ENCODE assay signal across 22 cellular contexts in genomic region chr6:81897793-81898192, GRCh38.
"Had no signal": no experiment of that assay in that cellular context is flagged by ENCODE, and none has a peak within 500 bp of the region (broad histone marks: within the 10 kb centered on the region; RNA-seq: fewer than 3 reads in every experiment).

No MANE protein-coding gene starts in this region.

- H3K27ac Mint-ChIP-seq: activated CD4-positive, alpha-beta memory T cell treated with anti-CD3 and anti-CD28 coated beads, Interleukin-2, amount 10 ng/mL, durations not matched to agents 7 days and 5 days; activated CD4-positive, alpha-beta T cell treated with anti-CD3 and anti-CD28 coated beads, Interleukin-2, amount 10 ng/mL, durations not matched to agents 24 days and 14 days; activated naive CD4-positive, alpha-beta T cell treated with anti-CD3 and anti-CD28 coated beads for 36 hours; activated naive CD8-positive, alpha-beta T cell treated with anti-CD3 and anti-CD28 coated beads, Interleukin-2, amount 10 ng/mL, durations not matched to agents 7 days and 5 days; activated T-cell treated with anti-CD3 and anti-CD28 coated beads, Interleukin-2, amount 50 U/mL, for 72 hours; memory B cell; nephron progenitor cell; stimulated activated effector memory CD8-positive, alpha-beta T cell treated with anti-CD3 and anti-CD28 coated beads, Interleukin-12 subunit alpha, Interleukin-12 subunit beta, amount 100 ng/mL, for 72 hours; stimulated activated naive CD8-positive, alpha-beta T cell treated with anti-CD3 and anti-CD28 coated beads, Interleukin-15, amount 100 ng/mL, for 72 hours; T-helper 17 cell had no signal

- H3K4me3 ChIP-seq: gastrocnemius medialis, tibial artery had no signal

- H3K36me3 Mint-ChIP-seq: activated naive CD8-positive, alpha-beta T cell treated with anti-CD3 and anti-CD28 coated beads, Interleukin-2, amount 10 ng/mL, durations not matched to agents 7 days and 5 days; memory B cell; stimulated activated effector memory CD8-positive, alpha-beta T cell treated with anti-CD3 and anti-CD28 coated beads, Interleukin-12 subunit alpha, Interleukin-12 subunit beta, amount 100 ng/mL, for 72 hours had no signal

- H3K27ac ChIP-seq: gastrocnemius medialis, parathyroid adenoma had no signal

- H3K4me1 Mint-ChIP-seq: activated CD4-positive, alpha-beta memory T cell treated with anti-CD3 and anti-CD28 coated beads, Interleukin-2, amount 10 ng/mL, durations not matched to agents 7 days and 5 days; activated CD4-positive, alpha-beta T cell treated with anti-CD3 and anti-CD28 coated beads, Interleukin-2, amount 10 ng/mL, durations not matched to agents 24 days and 14 days; activated naive CD8-positive, alpha-beta T cell treated with anti-CD3 and anti-CD28 coated beads, Interleukin-2, amount 10 ng/mL, durations not matched to agents 7 days and 5 days; memory B cell; nephron progenitor cell; stimulated activated effector memory CD8-positive, alpha-beta T cell treated with anti-CD3 and anti-CD28 coated beads, Interleukin-12 subunit alpha, Interleukin-12 subunit beta, amount 100 ng/mL, for 72 hours; stimulated activated naive CD8-positive, alpha-beta T cell treated with anti-CD3 and anti-CD28 coated beads, Interleukin-15, amount 100 ng/mL, for 72 hours; T-helper 17 cell had no signal

- H3K4me1 ChIP-seq: parathyroid adenoma had no signal

- H3K4me3 Mint-ChIP-seq: activated CD4-positive, alpha-beta memory T cell treated with anti-CD3 and anti-CD28 coated beads, Interleukin-2, amount 10 ng/mL, durations not matched to agents 7 days and 5 days; activated CD4-positive, alpha-beta T cell treated with anti-CD3 and anti-CD28 coated beads, Interleukin-2, amount 10 ng/mL, durations not matched to agents 24 days and 14 days; activated naive CD4-positive, alpha-beta T cell treated with anti-CD3 and anti-CD28 coated beads for 36 hours; activated naive CD8-positive, alpha-beta T cell treated with anti-CD3 and anti-CD28 coated beads, Interleukin-2, amount 10 ng/mL, durations not matched to agents 7 days and 5 days; activated T-cell treated with anti-CD3 and anti-CD28 coated beads, Interleukin-2, amount 50 U/mL, for 72 hours; memory B cell; nephron progenitor cell; stimulated activated effector memory CD8-positive, alpha-beta T cell treated with anti-CD3 and anti-CD28 coated beads, Interleukin-12 subunit alpha, Interleukin-12 subunit beta, amount 100 ng/mL, for 72 hours; stimulated activated naive CD8-positive, alpha-beta T cell treated with anti-CD3 and anti-CD28 coated beads, Interleukin-15, amount 100 ng/mL, for 72 hours; T-helper 17 cell had no signal

- H3K36me3 ChIP-seq: gastrocnemius medialis, tibial artery had no signal

- H2AFZ ChIP-seq: parathyroid adenoma had no signal

- H3K27me3 Mint-ChIP-seq: activated CD4-positive, alpha-beta memory T cell treated with anti-CD3 and anti-CD28 coated beads, Interleukin-2, amount 10 ng/mL, durations not matched to agents 7 days and 5 days; activated CD4-positive, alpha-beta T cell treated with anti-CD3 and anti-CD28 coated beads, Interleukin-2, amount 10 ng/mL, durations not matched to agents 24 days and 14 days; memory B cell; stimulated activated naive CD8-positive, alpha-beta T cell treated with anti-CD3 and anti-CD28 coated beads, Interleukin-15, amount 100 ng/mL, for 72 hours; T-helper 17 cell had no signal

- H3K27me3 ChIP-seq: gastrocnemius medialis, tibial artery had no signal

- H3K9me3 ChIP-seq: gastrocnemius medialis had no signal

- ATAC-seq: activated CD4-positive, CD25-positive, alpha-beta regulatory T cell treated with anti-CD3 and anti-CD28 coated beads, Interleukin-2, amount 50 U/mL, for 24 hours; activated T-cell treated with anti-CD3 and anti-CD28 coated beads, Interleukin-2, amount 50 U/mL, for 72 hours; gastrocnemius medialis; right cardiac atrium; stimulated activated effector memory CD8-positive, alpha-beta T cell treated with anti-CD3 and anti-CD28 coated beads, Interleukin-12 subunit alpha, Interleukin-12 subunit beta, amount 100 ng/mL, for 72 hours; stimulated activated naive CD8-positive, alpha-beta T cell treated with anti-CD3 and anti-CD28 coated beads, Interleukin-15, amount 100 ng/mL, for 72 hours; T-helper 17 cell had no signal

- H3K9ac ChIP-seq: parathyroid adenoma had no signal

- H3K9me3 Mint-ChIP-seq: activated CD4-positive, alpha-beta memory T cell treated with anti-CD3 and anti-CD28 coated beads, Interleukin-2, amount 10 ng/mL, durations not matched to agents 7 days and 5 days; activated CD4-positive, alpha-beta T cell treated with anti-CD3 and anti-CD28 coated beads, Interleukin-2, amount 10 ng/mL, durations not matched to agents 24 days and 14 days; activated naive CD4-positive, alpha-beta T cell treated with anti-CD3 and anti-CD28 coated beads for 36 hours; activated T-cell treated with anti-CD3 and anti-CD28 coated beads, Interleukin-2, amount 50 U/mL, for 72 hours; memory B cell had no signal

- DNase-seq: activated CD4-positive, alpha-beta memory T cell treated with anti-CD3 and anti-CD28 coated beads, Interleukin-2, amount 10 ng/mL, durations not matched to agents 7 days and 5 days; activated CD4-positive, alpha-beta T cell treated with anti-CD3 and anti-CD28 coated beads, Interleukin-2, amount 10 ng/mL, durations not matched to agents 24 days and 14 days; activated effector memory CD4-positive, alpha-beta T cell treated with Interleukin-2 at 50 U/mL for 16 hours; activated naive CD4-positive, alpha-beta T cell treated with anti-CD3 and anti-CD28 coated beads for 36 hours; activated naive CD8-positive, alpha-beta T cell treated with anti-CD3 and anti-CD28 coated beads, Interleukin-2, amount 10 ng/mL, durations not matched to agents 7 days and 5 days; activated T-cell treated with anti-CD3 and anti-CD28 coated beads, Interleukin-2, amount 50 U/mL, for 72 hours; amygdala; effector CD4-positive, alpha-beta T cell; erythroblast; gastrocnemius medialis; hypothalamus; nephron progenitor cell; nucleus accumbens; right cardiac atrium; stimulated activated CD4-positive, alpha-beta T cell treated with anti-CD3 and anti-CD28 coated beads, Interleukin-2, amount 100 ng/mL, for 24 hours; stimulated activated naive CD8-positive, alpha-beta T cell treated with anti-CD3 and anti-CD28 coated beads, Interleukin-15, amount 100 ng/mL, for 72 hours; T-helper 17 cell; tibial artery had no signal
